Comparison of ENCODE assay signal across 8 cellular contexts in the genomic region with DNA sequence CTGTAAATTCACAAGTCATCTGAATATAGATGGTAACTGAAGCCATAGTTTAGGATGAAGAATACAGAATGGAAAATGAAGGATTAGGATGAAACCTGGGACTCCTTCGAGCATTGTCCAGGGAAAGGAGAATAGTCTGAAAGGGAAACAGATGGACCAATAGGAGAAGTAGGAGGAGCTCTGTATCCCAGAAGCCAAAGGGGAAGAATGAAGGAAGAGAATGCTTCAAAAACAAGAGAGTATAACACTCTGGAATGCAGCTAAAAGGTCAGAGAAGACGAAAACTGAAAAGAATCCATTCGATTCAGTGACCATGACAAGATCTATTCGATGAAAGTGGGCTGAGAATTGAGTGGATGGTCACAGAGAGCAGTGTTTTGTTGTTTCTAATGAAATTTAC. TPM values are rescaled to one million over a fixed set of nuclear protein-coding genes. Genes with fewer than 3 reads are reported as not detected.
DNase-seq lines count a peak whose midpoint lies in the region; ATAC-seq and TF ChIP-seq lines count a peak whose summit lies in the region.

No MANE protein-coding gene starts in this region.

- ATAC-seq in sciatic nerve, result peak; percentile 32

- TF ChIP-seq CTCF in HL-60 (IDR thresholded peaks at IDR 0.05; ENCODE audit: insufficient read depth, low read length) (no peak), left ventricle myocardium inferior (IDR thresholded peaks at IDR 0.05; ENCODE audit: borderline replicate concordance) (no peak), lower leg skin (IDR thresholded peaks at IDR 0.05) (no peak)

- peaks cover 12% of the 10 kb centered on the region for H3K36me3 Mint-ChIP-seq in activated T-helper 1 cell treated with anti-CD3 and anti-CD28 coated beads, Interleukin-12 subunit alpha, Interleukin-12 subunit beta, Interleukin-2, Interleukin-4 antibody, amounts not matched to agents 30 ng/mL and 10 ng/mL and 1 ng/mL, durations not matched to agents 14 hours and 24 hours and 36 hours (ENCODE audit: low read depth)

- H3K4me1 ChIP-seq in BLaER1 (peaks cover 47% of the 10 kb centered on the region), left ventricle myocardium inferior (peaks cover 70% of the 10 kb centered on the region)

- H3K4me1 Mint-ChIP-seq in activated T-helper 1 cell treated with anti-CD3 and anti-CD28 coated beads, Interleukin-12 subunit alpha, Interleukin-12 subunit beta, Interleukin-2, Interleukin-4 antibody, amounts not matched to agents 30 ng/mL and 10 ng/mL and 1 ng/mL, durations not matched to agents 14 hours and 24 hours and 36 hours (ENCODE audit: low read depth), result peaks cover 66% of the 10 kb centered on the region

- H3K9me3 Mint-ChIP-seq in activated T-helper 1 cell treated with anti-CD3 and anti-CD28 coated beads, Interleukin-12 subunit alpha, Interleukin-12 subunit beta, Interleukin-2, Interleukin-4 antibody, amounts not matched to agents 30 ng/mL and 10 ng/mL and 1 ng/mL, durations not matched to agents 14 hours and 24 hours and 36 hours, result no peaks in the 10 kb centered on the region

- H4K20me1 ChIP-seq in BLaER1, result peaks cover 49% of the 10 kb centered on the region

- H3K9me3 ChIP-seq in BLaER1, result peaks cover 3% of the 10 kb centered on the region; the same call in 1 of the 2 replicates
- H3K9me3 ChIP-seq in left ventricle myocardium inferior (replicated peaks), result no peaks in the 10 kb centered on the region

- peak overlapping the region; percentile 86 for H3K4me2 ChIP-seq in BLaER1

- H3K36me3 ChIP-seq in BLaER1 (peaks cover 18% of the 10 kb centered on the region), left ventricle myocardium inferior (peaks cover 7% of the 10 kb centered on the region)

- H3K4me3 ChIP-seq in BLaER1 (peak overlapping the region; percentile 100), HL-60 (replicated peaks; ENCODE audit: insufficient read depth, low read length) (peak overlapping the region; percentile 98), left ventricle myocardium inferior (peak overlapping the region; percentile 85), lower leg skin (ENCODE audit: low read depth, poor library complexity, severe bottlenecking) (no peak overlapping the region)

- intact Hi-C loops in activated T-helper 1 cell treated with anti-CD3 and anti-CD28 coated beads, Interleukin-12 subunit alpha, Interleukin-12 subunit beta, Interleukin-2, Interleukin-4 antibody, amounts not matched to agents 30 ng/mL and 10 ng/mL and 1 ng/mL, durations not matched to agents 14 hours and 24 hours and 36 hours (cut with micrococcal nuclease), result loop anchor here (1.0 to 2.0 kb wide), 3 partner anchors 46 to 415 kb away; partner anchors contain the start of genes CNIH1 and GCH1
- intact Hi-C loops in left ventricle myocardium inferior (cut with micrococcal nuclease), result no loop called here
- intact Hi-C loops in sciatic nerve (cut with DNase I), result no loop called here
- intact Hi-C loops in lower leg skin (cut with DNase I; ENCODE audit: low total_unique reads), result no loop called here

- H3K27me3 ChIP-seq in BLaER1 (no peaks in the 10 kb centered on the region), HL-60 (ENCODE audit: insufficient read depth, poor library complexity, severe bottlenecking) (no peaks in the 10 kb centered on the region), left ventricle myocardium inferior (ENCODE audit: low read depth) (no peaks in the 10 kb centered on the region)

- WGBS in lower leg skin, 2 donors, result 27 to 36% methylated on average over 4 of the region's 4 CpGs

- peak overlapping the region; percentile 50 for H3K27ac Mint-ChIP-seq in activated T-helper 1 cell treated with anti-CD3 and anti-CD28 coated beads, Interleukin-12 subunit alpha, Interleukin-12 subunit beta, Interleukin-2, Interleukin-4 antibody, amounts not matched to agents 30 ng/mL and 10 ng/mL and 1 ng/mL, durations not matched to agents 14 hours and 24 hours and 36 hours

- DNase-seq in HL-60 (ENCODE audit: low read depth in 1 of 2, low spot score in 1 of 2) (no peak), left ventricle myocardium inferior (no peak), sciatic nerve (ENCODE audit: low spot score) (no peak), cortex of kidney (lab: John Stamatoyannopoulos, UW) (no peak), lower leg skin (ENCODE audit: low spot score in 2 of 2) (no peak)
- DNase-seq in activated T-helper 1 cell treated with anti-CD3 and anti-CD28 coated beads, Interleukin-12 subunit alpha, Interleukin-12 subunit beta, Interleukin-2, Interleukin-4 antibody, amounts not matched to agents 30 ng/mL and 10 ng/mL and 1 ng/mL, durations not matched to agents 14 hours and 24 hours and 36 hours (ENCODE audit: low spot score), result no peak
- no peak for DNase-seq in stimulated activated CD4-positive, alpha-beta T cell treated with anti-CD3 and anti-CD28 coated beads, Interleukin-1b, Interleukin-23, amount 100 ng/mL, for 48 hours

- H3K27me3 Mint-ChIP-seq in activated T-helper 1 cell treated with anti-CD3 and anti-CD28 coated beads, Interleukin-12 subunit alpha, Interleukin-12 subunit beta, Interleukin-2, Interleukin-4 antibody, amounts not matched to agents 30 ng/mL and 10 ng/mL and 1 ng/mL, durations not matched to agents 14 hours and 24 hours and 36 hours (ENCODE audit: insufficient read depth), result no peaks in the 10 kb centered on the region

- peak overlapping the region; percentile 97 for H3K27ac ChIP-seq in BLaER1
- peak overlapping the region; percentile 72; the same call in 1 of the 2 replicates for H3K27ac ChIP-seq in HL-60 (replicated peaks)
- H3K27ac ChIP-seq in left ventricle myocardium inferior (replicated peaks), result peak overlapping the region; percentile 94

- H3K9ac ChIP-seq in BLaER1, result peak overlapping the region; percentile 98

- TF ChIP-seq POLR2A in lower leg skin (IDR thresholded peaks at IDR 0.05), result no peak

- peak overlapping the region; percentile 87 for H3K4me3 Mint-ChIP-seq in activated T-helper 1 cell treated with anti-CD3 and anti-CD28 coated beads, Interleukin-12 subunit alpha, Interleukin-12 subunit beta, Interleukin-2, Interleukin-4 antibody, amounts not matched to agents 30 ng/mL and 10 ng/mL and 1 ng/mL, durations not matched to agents 14 hours and 24 hours and 36 hours

RNA-seq across cellular contexts. Expression of gene GMFB, which starts 1.0 kb away (rescaled TPM):
- 39.5 and 39.7 TPM in 2 replicates for total RNA-seq in activated T-helper 1 cell treated with anti-CD3 and anti-CD28 coated beads, Interleukin-12 subunit alpha, Interleukin-12 subunit beta, Interleukin-2, Interleukin-4 antibody, amounts not matched to agents 30 ng/mL and 10 ng/mL and 1 ng/mL, durations not matched to agents 14 hours and 24 hours and 36 hours
- 23.4 TPM for total RNA-seq in left ventricle myocardium inferior
- total RNA-seq in sciatic nerve, result 136 TPM
- total RNA-seq in lower leg skin, result 10 to 100 TPM; 15.9 to 23.0 (median 19.1) TPM

RNA-seq across cellular contexts. Expression of gene CGRRF1, which starts 21.9 kb away (rescaled TPM):
- total RNA-seq in activated T-helper 1 cell treated with anti-CD3 and anti-CD28 coated beads, Interleukin-12 subunit alpha, Interleukin-12 subunit beta, Interleukin-2, Interleukin-4 antibody, amounts not matched to agents 30 ng/mL and 10 ng/mL and 1 ng/mL, durations not matched to agents 14 hours and 24 hours and 36 hours, result 8.5 and 13.2 TPM in 2 replicates
- total RNA-seq in left ventricle myocardium inferior, result 21.3 TPM
- total RNA-seq in sciatic nerve, result 31.9 TPM
- total RNA-seq in lower leg skin, result 10 to 100 TPM in 2 of 4 donors, 1 to 10 TPM in 2; 5.7 to 14.0 (median 10.2) TPM

RNA-seq across cellular contexts. Expression of gene CNIH1, which starts 46.6 kb away (rescaled TPM):
- total RNA-seq in activated T-helper 1 cell treated with anti-CD3 and anti-CD28 coated beads, Interleukin-12 subunit alpha, Interleukin-12 subunit beta, Interleukin-2, Interleukin-4 antibody, amounts not matched to agents 30 ng/mL and 10 ng/mL and 1 ng/mL, durations not matched to agents 14 hours and 24 hours and 36 hours, result 105 and 109 TPM in 2 replicates
- total RNA-seq in left ventricle myocardium inferior, result 89.0 TPM
- total RNA-seq in sciatic nerve, result 73.1 TPM
- total RNA-seq in lower leg skin, result 10 to 100 TPM; 59.6 to 92.2 (median 75.8) TPM
